29 cellular contexts compared by ENCODE assay signal in genomic region chr13:109114991-109115390, GRCh38.
DNase-seq lines count a peak whose midpoint lies in the region; ATAC-seq and TF ChIP-seq lines count a peak whose summit lies in the region.
"Had no signal": no experiment of that assay in that cellular context is flagged by ENCODE, and none has a peak within 500 bp of the region (broad histone marks: within the 10 kb centered on the region; RNA-seq: fewer than 3 reads in every experiment).

No MANE protein-coding gene starts in this region.

- no peak overlapping the region for H3K27ac ChIP-seq in gastrocnemius medialis
- H3K27ac ChIP-seq: 22Rv1; A549; BLaER1; BLaER1 treated with 17β-estradiol and CSF1 and Interleukin-3, amounts not matched to agents 10 nM and 100 nM; C4-2B had no signal

- no peaks in the 10 kb centered on the region for H3K4me1 ChIP-seq in gastrocnemius medialis
- H3K4me1 ChIP-seq: A549, BE2C, Caco-2 had no signal

- no peak for ATAC-seq in gastrocnemius medialis
- ATAC-seq: A549; CD8-positive, alpha-beta T cell had no signal

- TF ChIP-seq POLR2A in gastrocnemius medialis (IDR thresholded peaks at IDR 0.05), result no peak

- no peaks in the 10 kb centered on the region for H3K36me3 ChIP-seq in gastrocnemius medialis
- H3K36me3 ChIP-seq: BE2C; BLaER1; BLaER1 treated with 17β-estradiol and CSF1 and Interleukin-3, amounts not matched to agents 10 nM and 100 nM had no signal

- peaks cover 0 to 4% (median 0%) of the 10 kb centered on the region in 3 donors for H3K27me3 ChIP-seq in gastrocnemius medialis
- H3K27me3 ChIP-seq: BLaER1; BLaER1 treated with 17β-estradiol and CSF1 and Interleukin-3, amounts not matched to agents 10 nM and 100 nM had no signal

- no peak overlapping the region for H3K4me3 ChIP-seq in gastrocnemius medialis
- H3K4me3 ChIP-seq: A549; BLaER1; BLaER1 treated with 17β-estradiol and CSF1 and Interleukin-3, amounts not matched to agents 10 nM and 100 nM had no signal

- no peaks in the 10 kb centered on the region for H3K9me3 ChIP-seq in gastrocnemius medialis
- H3K9me3 ChIP-seq: A549; BE2C; BLaER1; BLaER1 treated with 17β-estradiol and CSF1 and Interleukin-3, amounts not matched to agents 10 nM and 100 nM; Caco-2 had no signal

- in situ Hi-C loops in gastrocnemius medialis (cut with MboI; ENCODE audit: low sequenced_read_pairs in 4 of 4), result no loop called here

- TF ChIP-seq CTCF in gastrocnemius medialis (IDR thresholded peaks at IDR 0.05 in 4 of 5, conservative IDR thresholded peaks at IDR 0.05 in 1 of 5), result no peak

- DNase-seq in head of caudate nucleus, result peak in 27 of 42 donors; percentile 11 to 86 (median 44)
- DNase-seq in putamen (ENCODE audit: low spot score), result peak; percentile 64
- DNase-seq in middle frontal gyrus (ENCODE audit: extremely low spot score, low spot score), result no peak
- DNase-seq in gastrocnemius medialis, result no peak
- DNase-seq: 8988T; ACHN; AML-193; BE2C; C1 segment of cervical spinal cord; Caco-2; Calu3; CD4-positive, alpha-beta memory T cell; CD4-positive, alpha-beta T cell; CD4-positive, CD25-positive, alpha-beta regulatory T cell; CD8-positive, alpha-beta memory T cell; CD8-positive, alpha-beta T cell; COR-L47; DMS 273 treated with DMSO at 0.1 percent for 48 hours; DMS153; DMS53; DMS79; DMS79 treated with DMSO at 0.1 percent for 48 hours; DND-41; EL had no signal

- intact Hi-C loops in head of caudate nucleus (cut with DNase I) (no loop called here), gastrocnemius medialis (cut with DNase I; ENCODE audit: low total_unique reads) (no loop called here)

Comparison
In these comparisons a context has a peak if more than half of its experiments do, and no peak if none do; other contexts are left out.
1. DNase-seq: peak in head of caudate nucleus (27 of 42) and putamen (single experiment); none in middle frontal gyrus (single experiment) and gastrocnemius medialis (0 of 2).